ENCODE assay signal across 8 cellular contexts in the genomic region with DNA sequence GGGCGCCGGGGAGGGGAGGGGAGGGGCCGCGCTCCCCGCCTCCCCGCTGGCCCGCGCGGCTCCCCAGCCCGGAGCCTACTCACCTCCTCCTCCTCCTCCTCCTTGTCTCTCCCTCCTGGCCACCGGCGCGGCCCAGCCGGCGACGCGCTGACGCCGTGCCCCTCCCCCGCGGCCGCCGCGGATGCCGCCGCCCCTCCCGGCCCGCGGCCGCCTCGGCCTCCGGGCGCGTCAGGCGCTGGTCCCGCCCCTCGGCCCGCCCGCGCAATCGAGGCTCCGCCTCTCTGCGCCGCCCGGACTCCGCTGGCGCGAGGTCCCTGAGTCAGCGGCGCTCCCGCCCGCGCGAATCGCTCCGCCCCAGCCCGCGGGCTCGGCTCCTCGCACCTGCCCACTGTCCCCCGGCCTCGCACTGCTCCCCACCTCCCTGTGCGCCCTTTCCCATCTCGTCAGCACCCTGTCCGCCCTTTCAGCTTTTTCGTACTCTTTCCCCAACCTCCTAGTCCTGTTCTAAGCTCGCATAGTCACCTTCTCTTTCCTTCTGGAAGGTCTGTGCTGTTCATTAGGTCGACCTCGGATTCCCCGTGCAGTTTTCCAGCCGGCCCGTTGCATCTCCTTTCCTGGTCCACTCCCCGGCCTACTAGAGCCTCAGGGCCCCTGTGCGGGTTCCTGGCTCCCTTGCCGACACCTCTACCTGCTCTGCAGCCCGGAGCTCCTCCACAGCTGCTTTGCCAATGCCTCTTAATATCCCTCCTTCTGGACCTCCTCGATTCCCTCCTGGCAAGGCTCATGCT.
DNase-seq lines count a peak whose midpoint lies in the region; ATAC-seq and TF ChIP-seq lines count a peak whose summit lies in the region.

No MANE protein-coding gene starts in this region.

- 2% methylated on average over 41 to 53 of the region's 77 CpGs for WGBS in lower leg skin, 2 donors

- DNase-seq in CD1c-positive myeloid dendritic cell (ENCODE audit: extremely low spot score) (peak; percentile 97), NCI-H524 treated with DMSO at 0.1 percent for 48 hours (lab: John Stamatoyannopoulos, UW) (peak; percentile 13), dermis microvascular lymphatic vessel endothelial cell (ENCODE audit: low read depth in 2 of 2) (peak; percentile 52 to 89), lower leg skin (ENCODE audit: low spot score in 2 of 2) (peak; percentile 67 to 96)
- peak; percentile 79 for DNase-seq in activated CD4-positive, alpha-beta T cell treated with anti-CD3 and anti-CD28 coated beads, Interleukin-2, amount 50 U/mL, for 1 hour
- peak; percentile 86 to 89 for DNase-seq in stimulated activated CD4-positive, alpha-beta T cell treated with anti-CD3 and anti-CD28 coated beads, Interleukin-4, amount 100 ng/mL, for 4 hours

- no peak for TF ChIP-seq POLR2A in lower leg skin (IDR thresholded peaks at IDR 0.05)

- intact Hi-C loops in lower leg skin (cut with DNase I; ENCODE audit: low total_unique reads) = loop anchor here (10.0 kb wide), 1 partner anchor 182 kb away; no protein-coding TSS in a partner anchor

- ATAC-seq in GM19372 (IDR thresholded peaks at IDR 0.05; ENCODE audit: low read depth, unreplicated experiment) (peak; percentile 87), HG03469 (IDR thresholded peaks at IDR 0.05; ENCODE audit: unreplicated experiment) (peak; percentile 89)

- TF ChIP-seq CTCF in lower leg skin (IDR thresholded peaks at IDR 0.05) = no peak

- H3K4me3 ChIP-seq in lower leg skin (ENCODE audit: low read depth, poor library complexity, severe bottlenecking) = peak overlapping the region; percentile 82

Comparison
In these comparisons a context has a peak if more than half of its experiments do, and no peak if none do; other contexts are left out.
1. Peak in every context shown above with its lines: DNase-seq, ATAC-seq and H3K4me3 ChIP-seq.
2. DNase-seq: peak in every context shown above with its lines; median percentile 97 in CD1c-positive myeloid dendritic cell; 88 in stimulated activated CD4-positive, alpha-beta T cell treated with anti-CD3 and anti-CD28 coated beads, Interleukin-4, amount 100 ng/mL, for 4 hours; 82 in lower leg skin; 79 in activated CD4-positive, alpha-beta T cell treated with anti-CD3 and anti-CD28 coated beads, Interleukin-2, amount 50 U/mL, for 1 hour; 70 in dermis microvascular lymphatic vessel endothelial cell; 13 in NCI-H524 treated with DMSO at 0.1 percent for 48 hours.